Comparison of ENCODE assay signal across 26 cellular contexts in genomic region chr6:127210725-127211124, GRCh38.
"Had no signal": no experiment of that assay in that cellular context is flagged by ENCODE, and none has a peak within 500 bp of the region (broad histone marks: within the 10 kb centered on the region; RNA-seq: fewer than 3 reads in every experiment).

No MANE protein-coding gene starts in this region.

- H3K9me3 ChIP-seq: esophagus squamous epithelium, gastroesophageal sphincter had no signal

- H3K36me3 ChIP-seq: brain microvascular endothelial cell, esophagus squamous epithelium, gastroesophageal sphincter, WERI-Rb-1 had no signal

- H3K4me3 ChIP-seq: coronary artery, esophagus squamous epithelium, gastroesophageal sphincter had no signal

- H3K27me3 ChIP-seq: brain microvascular endothelial cell, esophagus squamous epithelium, gastroesophageal sphincter had no signal

- ATAC-seq: activated CD4-positive, CD25-positive, alpha-beta regulatory T cell treated with anti-CD3 and anti-CD28 coated beads, Interleukin-2, amount 50 U/mL, for 24 hours; activated CD8-positive, alpha-beta T cell treated with anti-CD3 and anti-CD28 coated beads for 36 hours; activated T-cell treated with anti-CD3 and anti-CD28 coated beads, Interleukin-2, amount 50 U/mL, for 4 hours; activated T-helper 17 cell treated with anti-CD3 and anti-CD28 coated beads, Interleukin-2, amount 50 U/mL, for 72 hours; effector memory CD8-positive, alpha-beta T cell; gastroesophageal sphincter had no signal

- H3K27ac ChIP-seq: brain microvascular endothelial cell, coronary artery, epithelial cell of prostate, esophagus squamous epithelium, gastroesophageal sphincter, WERI-Rb-1 had no signal

- DNase-seq: activated B cell treated with CpG ODN at 0.5 μM for 24 hours; activated CD4-positive, alpha-beta T cell treated with anti-CD3 and anti-CD28 coated beads for 48 hours; activated CD4-positive, alpha-beta T cell treated with anti-CD3 and anti-CD28 coated beads, Interleukin-2, amount 50 U/mL, for 1 hour; activated CD4-positive, alpha-beta T cell treated with anti-CD3 and anti-CD28 coated beads, Interleukin-2, amount 50 U/mL, for 48 hours; activated CD8-positive, alpha-beta memory T cell treated with anti-CD3 and anti-CD28 coated beads for 24 hours; activated CD8-positive, alpha-beta T cell treated with anti-CD3 and anti-CD28 coated beads for 36 hours; activated effector memory CD4-positive, alpha-beta T cell treated with Interleukin-2 at 50 U/mL for 16 hours; activated gamma-delta T cell treated with Interleukin-2 at 50 U/mL for 16 hours; activated naive CD4-positive, alpha-beta T cell treated with anti-CD3 and anti-CD28 coated beads, Interleukin-2, amount 50 U/mL, for 16 hours; activated naive CD4-positive, alpha-beta T cell treated with Interleukin-2 at 50 U/mL for 16 hours; activated T-cell treated with anti-CD3 and anti-CD28 coated beads, Interleukin-2, amount 50 U/mL, for 4 hours; amniotic stem cell; anterior cingulate cortex; brain microvascular endothelial cell; effector CD4-positive, alpha-beta T cell; effector memory CD8-positive, alpha-beta T cell; esophagus squamous epithelium; foreskin melanocyte; head of caudate nucleus; T1000; WERI-Rb-1 had no signal

- H3K4me1 ChIP-seq: esophagus squamous epithelium, gastroesophageal sphincter had no signal
